In genomic region chr4:89334830-89335229, GRCh38 we compare ENCODE assay signal across 7 cellular contexts. TPM values are rescaled to one million over a fixed set of nuclear protein-coding genes. Genes with fewer than 3 reads are reported as not detected.
"Had no signal": no experiment of that assay in that cellular context is flagged by ENCODE, and none has a peak within 500 bp of the region (broad histone marks: within the 10 kb centered on the region; RNA-seq: fewer than 3 reads in every experiment).

No MANE protein-coding gene starts in this region.

- H3K27ac Mint-ChIP-seq: HFFc6 had no signal

- H3K4me3 ChIP-seq: HAP-1, K562 had no signal

- H3K36me3 ChIP-seq: HAP-1 had no signal

- H3K4me1 ChIP-seq: HAP-1 had no signal

- H3K9me3 ChIP-seq: HAP-1 had no signal

- H3K4me3 Mint-ChIP-seq: HFFc6 had no signal

- ATAC-seq: HCT116, K562 had no signal

- DNase-seq: GOT3, H7, HFFc6, IMR-90 had no signal

- H3K9me3 Mint-ChIP-seq: HFFc6 had no signal

RNA-seq across cellular contexts. Expression of gene GPRIN3, which starts 27.2 kb away (rescaled TPM):
- polyA plus RNA-seq: IMR-90, K562 had no signal
